Comparison of ENCODE assay signal across 8 cellular contexts in the genomic region with DNA sequence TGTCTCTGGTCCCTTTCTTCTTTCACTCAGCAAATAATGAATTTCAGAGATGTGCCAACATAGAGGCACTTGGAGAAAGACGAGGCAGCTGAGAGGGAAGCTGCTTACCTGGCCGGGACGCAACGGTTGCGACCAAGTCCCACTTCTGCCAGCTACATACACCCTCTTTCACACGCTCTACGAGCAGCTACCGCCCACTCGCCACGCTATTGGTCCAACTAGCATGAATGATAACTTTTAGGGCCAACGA. TPM values are rescaled to one million over a fixed set of nuclear protein-coding genes. Genes with fewer than 3 reads are reported as not detected.
DNase-seq lines count a peak whose midpoint lies in the region; ATAC-seq and TF ChIP-seq lines count a peak whose summit lies in the region.

No MANE protein-coding gene starts in this region.

- no peaks in the 10 kb centered on the region for H3K9me3 ChIP-seq in DND-41 (ENCODE audit: insufficient read depth, low read length, severe bottlenecking)
- H3K9me3 ChIP-seq in effector memory CD4-positive, alpha-beta T cell (ENCODE audit: control insufficient read depth, low read length), result no peaks in the 10 kb centered on the region
- H3K9me3 ChIP-seq in osteoblast (ENCODE audit: low read depth, low read length), result no peaks in the 10 kb centered on the region

- TF ChIP-seq CTCF in DND-41 (IDR thresholded peaks at IDR 0.05; ENCODE audit: borderline replicate concordance, extremely low read depth, low read length, poor library complexity, severe bottlenecking) (no peak), LNCaP clone FGC (IDR thresholded peaks at IDR 0.05; ENCODE audit: control insufficient read depth, extremely low read depth, insufficient read depth) (no peak), osteoblast (IDR thresholded peaks at IDR 0.05; ENCODE audit: extremely low read depth, low read depth, low read length) (no peak)

- H3K4me2 ChIP-seq in DND-41 (ENCODE audit: insufficient read depth, low read length), result peak overlapping the region; percentile 97
- peak overlapping the region; percentile 99 for H3K4me2 ChIP-seq in osteoblast (ENCODE audit: insufficient read depth, low read length)

- H3K4me1 ChIP-seq in DND-41 (ENCODE audit: insufficient read depth, low read length), result peaks cover 40% of the 10 kb centered on the region
- H3K4me1 ChIP-seq in effector memory CD4-positive, alpha-beta T cell (ENCODE audit: control insufficient read depth, insufficient read depth, low read length, poor library complexity, severe bottlenecking), result peaks cover 33% of the 10 kb centered on the region
- peaks cover 19% of the 10 kb centered on the region for H3K4me1 ChIP-seq in osteoblast (ENCODE audit: insufficient read depth, low read length)

- H2AFZ ChIP-seq in DND-41 (ENCODE audit: low read depth, low read length), result peak overlapping the region; percentile 88
- H2AFZ ChIP-seq in osteoblast (ENCODE audit: low read length), result peak overlapping the region; percentile 81

- no peak for DNase-seq in DND-41
- no peak for DNase-seq in LNCaP clone FGC (ENCODE audit: low read depth)
- no peak for DNase-seq in effector memory CD4-positive, alpha-beta T cell
- no peak for DNase-seq in osteoblast (ENCODE audit: insufficient read length, low spot score, missing footprints)
- no peak for DNase-seq in GDM1 (lab: John Stamatoyannopoulos, UW)

- H3K27me3 ChIP-seq in DND-41 (ENCODE audit: insufficient read depth, low read length, poor library complexity) (no peaks in the 10 kb centered on the region), osteoblast (ENCODE audit: insufficient read depth, low read length) (no peaks in the 10 kb centered on the region)
- H3K27me3 ChIP-seq in effector memory CD4-positive, alpha-beta T cell (replicated peaks; ENCODE audit: control insufficient read depth, insufficient read depth, low read length, poor library complexity, severe bottlenecking), result no peaks in the 10 kb centered on the region

- H3K4me3 ChIP-seq in DND-41 (ENCODE audit: low read depth in 1 of 2, low read length in 2 of 2), result peak overlapping the region; percentile 17 to 73; a peak in 3 of 4 replicates
- peak overlapping the region; percentile 70 for H3K4me3 ChIP-seq in LNCaP clone FGC (ENCODE audit: low read depth, low read length)
- H3K4me3 ChIP-seq in effector memory CD4-positive, alpha-beta T cell (ENCODE audit: insufficient read depth, low read depth, low read length, poor library complexity, severe bottlenecking), result peak overlapping the region; percentile 55
- H3K4me3 ChIP-seq in osteoblast (ENCODE audit: insufficient read depth, low read length), result peak overlapping the region; percentile 76

- peaks cover 45% of the 10 kb centered on the region for H4K20me1 ChIP-seq in DND-41 (ENCODE audit: insufficient read depth, low read length)
- peaks cover 35% of the 10 kb centered on the region for H4K20me1 ChIP-seq in osteoblast (ENCODE audit: insufficient read depth, low read length)

- H3K36me3 ChIP-seq in DND-41 (ENCODE audit: insufficient read depth, low read length), result peaks cover 37% of the 10 kb centered on the region
- H3K36me3 ChIP-seq in effector memory CD4-positive, alpha-beta T cell (ENCODE audit: control insufficient read depth, insufficient read depth, low read length), result peaks cover 12% of the 10 kb centered on the region
- H3K36me3 ChIP-seq in osteoblast (ENCODE audit: insufficient read depth, low read length), result peaks cover 26% of the 10 kb centered on the region

- ATAC-seq in DND-41 (ENCODE audit: insufficient read depth, low read depth), result no peak
- no peak for ATAC-seq in HG03442 (IDR thresholded peaks at IDR 0.05; ENCODE audit: unreplicated experiment)
- ATAC-seq in esophagus mucosa, result no peak
- ATAC-seq in HG02763 (IDR thresholded peaks at IDR 0.05; ENCODE audit: unreplicated experiment), result no peak

- H3K79me2 ChIP-seq in DND-41 (ENCODE audit: insufficient read depth, low read length) (peaks cover 42% of the 10 kb centered on the region), osteoblast (ENCODE audit: insufficient read depth, low read length) (peaks cover 42% of the 10 kb centered on the region)

- H3K9ac ChIP-seq in DND-41 (ENCODE audit: low read depth, low read length), result peak overlapping the region; percentile 51

- H3K27ac ChIP-seq in DND-41 (ENCODE audit: low read length), result peak overlapping the region; percentile 70
- H3K27ac ChIP-seq in effector memory CD4-positive, alpha-beta T cell (ENCODE audit: insufficient read depth, low read length, poor library complexity, severe bottlenecking), result peak overlapping the region; percentile 56
- peak overlapping the region; percentile 71 for H3K27ac ChIP-seq in osteoblast (ENCODE audit: low read depth, low read length)

RNA-seq across cellular contexts. Expression of a gene that starts 0.8 kb away (rescaled TPM):
- total RNA-seq in osteoblast (6.2 TPM in 2 replicates), esophagus mucosa (31.7 TPM)

RNA-seq across cellular contexts. Expression of a gene that starts 21.2 kb away (rescaled TPM):
- 42.1 and 46.7 TPM in 2 replicates for total RNA-seq in osteoblast
- total RNA-seq in esophagus mucosa, result 34.3 TPM

RNA-seq across cellular contexts. Expression of a gene that starts 21.3 kb away (rescaled TPM):
- total RNA-seq in osteoblast, result 17.4 TPM in 2 replicates
- 8.8 TPM for total RNA-seq in esophagus mucosa

RNA-seq across cellular contexts. Expression of a gene that starts 22.7 kb away (rescaled TPM):
- 4.7 and 5.3 TPM in 2 replicates for total RNA-seq in osteoblast
- total RNA-seq in esophagus mucosa, result 3.7 TPM

RNA-seq across cellular contexts. Expression of a gene that starts 34.1 kb away (rescaled TPM):
- total RNA-seq in osteoblast, result 6.8 and 8.3 TPM in 2 replicates
- total RNA-seq in esophagus mucosa, result 104 TPM
